14 cellular contexts compared by ENCODE assay signal in the genomic region with DNA sequence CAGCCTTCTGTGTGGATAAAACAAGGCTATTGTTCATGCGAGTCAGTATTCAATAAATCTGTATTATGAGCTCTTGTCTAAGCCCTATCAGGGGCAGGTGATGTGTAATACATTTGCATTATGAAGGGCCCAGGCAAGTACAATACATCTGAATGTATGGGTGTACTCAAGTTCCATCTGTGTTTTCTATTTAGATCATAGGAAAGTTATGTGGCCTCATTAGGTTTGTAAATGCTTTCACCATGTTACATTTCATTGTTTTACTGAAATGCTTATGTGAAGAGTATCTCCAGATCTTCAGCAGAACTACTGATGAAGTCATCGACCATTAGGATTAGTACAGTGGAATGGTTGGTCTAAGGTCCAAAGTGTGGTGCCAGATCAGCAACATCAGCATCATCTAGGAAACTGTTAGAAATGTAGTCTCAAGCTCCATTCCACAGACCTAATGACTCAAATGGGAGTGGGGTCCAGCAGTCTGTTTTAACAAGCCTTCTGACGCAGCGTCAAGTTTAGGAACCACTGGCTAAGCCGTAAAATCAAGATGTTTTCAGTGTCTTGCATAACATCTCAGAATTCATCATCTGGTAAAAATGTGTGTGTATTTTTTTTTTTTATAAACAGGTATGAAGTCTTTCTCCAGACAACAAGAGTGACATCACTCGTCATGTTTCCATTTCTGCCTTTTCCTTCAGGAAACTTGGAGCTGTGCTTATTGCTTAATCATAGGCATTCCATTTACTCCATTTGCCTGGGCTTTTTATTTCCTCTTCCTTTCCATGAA.
A peak's percentile ranks its signal among the peaks of the same experiment; 100 is the strongest.
DNase-seq lines count a peak whose midpoint lies in the region; ATAC-seq, FAIRE-seq and TF ChIP-seq lines count a peak whose summit lies in the region.
"Had no signal": no experiment of that assay in that cellular context is flagged by ENCODE, and none has a peak within 500 bp of the region (broad histone marks: within the 10 kb centered on the region; RNA-seq: fewer than 3 reads in every experiment).

No MANE protein-coding gene starts in this region.

- H3K79me2 ChIP-seq in astrocyte (ENCODE audit: insufficient read depth, low read length) = no peaks in the 10 kb centered on the region

- no peak overlapping the region for H2AFZ ChIP-seq in astrocyte (ENCODE audit: low read depth, low read length)

- ATAC-seq in mucosa of descending colon (peak; percentile 48), HG03442 (IDR thresholded peaks at IDR 0.05; ENCODE audit: unreplicated experiment) (no peak), left lung (no peak)
- ATAC-seq: natural killer cell treated with Interleukin-12 subunit alpha and Interleukin-12 subunit beta and Interleukin-15 and Interleukin-18, amount 100 ng/mL, for 72 hours had no signal

- H3K4me2 ChIP-seq in astrocyte (ENCODE audit: low read length) = peak overlapping the region; percentile 24

- CTCF ChIA-PET in CD8-positive, alpha-beta memory T cell (lab: Charles Lee) = no interaction called here

- H3K4me3 ChIP-seq in astrocyte (ENCODE audit: insufficient read depth, low read depth, low read length) (no peak overlapping the region), mucosa of descending colon (no peak overlapping the region), left lung (no peak overlapping the region)
- no peak overlapping the region for H3K4me3 ChIP-seq in CD8-positive, alpha-beta memory T cell (ENCODE audit: low read length)

- no peaks in the 10 kb centered on the region for H3K27me3 Mint-ChIP-seq in astrocyte (ENCODE audit: low read depth, unreplicated experiment)
- peaks cover 2 to 13% of the 10 kb centered on the region in 2 donors for H3K27me3 Mint-ChIP-seq in CD8-positive, alpha-beta memory T cell
- H3K27me3 Mint-ChIP-seq: natural killer cell treated with Interleukin-12 subunit alpha and Interleukin-12 subunit beta and Interleukin-15 and Interleukin-18, amount 100 ng/mL, for 72 hours had no signal

- no peak overlapping the region for H3K4me3 Mint-ChIP-seq in astrocyte (ENCODE audit: unreplicated experiment)
- H3K4me3 Mint-ChIP-seq in CD8-positive, alpha-beta memory T cell = no peak overlapping the region
- H3K4me3 Mint-ChIP-seq: CD14-positive monocyte; natural killer cell treated with Interleukin-12 subunit alpha and Interleukin-12 subunit beta and Interleukin-15 and Interleukin-18, amount 100 ng/mL, for 72 hours had no signal

- FAIRE-seq in astrocyte (lab: Jason Lieb, UNC) = no peak
- FAIRE-seq: kidney had no signal

- peaks cover 2% of the 10 kb centered on the region for H3K4me1 Mint-ChIP-seq in astrocyte (ENCODE audit: low read depth, unreplicated experiment)
- H3K4me1 Mint-ChIP-seq in CD8-positive, alpha-beta memory T cell = no peaks in the 10 kb centered on the region
- H3K4me1 Mint-ChIP-seq: CD14-positive monocyte had no signal

- H3K4me1 ChIP-seq in astrocyte (ENCODE audit: insufficient read depth, low read length) (no peaks in the 10 kb centered on the region), mucosa of descending colon (ENCODE audit: low read depth) (no peaks in the 10 kb centered on the region), left lung (no peaks in the 10 kb centered on the region)
- no peaks in the 10 kb centered on the region for H3K4me1 ChIP-seq in CD8-positive, alpha-beta memory T cell (ENCODE audit: insufficient read depth, low read length)

- no peaks in the 10 kb centered on the region for H3K36me3 ChIP-seq in astrocyte (ENCODE audit: insufficient read depth, low read length)
- H3K36me3 ChIP-seq in mucosa of descending colon (ENCODE audit: low read depth) = no peaks in the 10 kb centered on the region
- no peaks in the 10 kb centered on the region for H3K36me3 ChIP-seq in CD8-positive, alpha-beta memory T cell (ENCODE audit: insufficient read depth, low read length)
- H3K36me3 ChIP-seq in left lung = no peaks in the 10 kb centered on the region

- H3K9me3 ChIP-seq in astrocyte (ENCODE audit: insufficient read depth, low read depth, low read length) (no peaks in the 10 kb centered on the region), mucosa of descending colon (no peaks in the 10 kb centered on the region), left lung (peaks cover 0 to 3% of the 10 kb centered on the region in 2 donors)
- H3K9me3 ChIP-seq in CD8-positive, alpha-beta memory T cell (ENCODE audit: low read length) = no peaks in the 10 kb centered on the region

- DNase-seq in EL = peak; percentile 97
- DNase-seq in NCI-H1048 (lab: John Stamatoyannopoulos, UW) = peak; percentile 50
- DNase-seq in astrocyte (ENCODE audit: low read depth) = peak; percentile 94
- DNase-seq in mucosa of descending colon = no peak
- DNase-seq in SW480 (ENCODE audit: low spot score) = no peak
- no peak for DNase-seq in CD8-positive, alpha-beta memory T cell
- DNase-seq in left lung = no peak
- DNase-seq: activated CD4-positive, CD25-positive, alpha-beta regulatory T cell treated with anti-CD3 and anti-CD28 coated beads, Interleukin-2, amount 50 U/mL, for 72 hours; erythroblast; kidney; NCI-H2171 had no signal

- no peak overlapping the region for H3K27ac Mint-ChIP-seq in astrocyte (ENCODE audit: unreplicated experiment)
- no peak overlapping the region for H3K27ac Mint-ChIP-seq in CD8-positive, alpha-beta memory T cell
- H3K27ac Mint-ChIP-seq: CD14-positive monocyte; natural killer cell treated with Interleukin-12 subunit alpha and Interleukin-12 subunit beta and Interleukin-15 and Interleukin-18, amount 100 ng/mL, for 72 hours had no signal

- H3K27me3 ChIP-seq in astrocyte (ENCODE audit: insufficient read depth, low read length) (no peaks in the 10 kb centered on the region), left lung (peaks cover 0 to 28% of the 10 kb centered on the region in 2 donors)
- no peaks in the 10 kb centered on the region for H3K27me3 ChIP-seq in CD8-positive, alpha-beta memory T cell (ENCODE audit: insufficient read depth, low read length, poor library complexity, severe bottlenecking)

- H3K36me3 Mint-ChIP-seq in astrocyte (ENCODE audit: low read depth, unreplicated experiment) = no peaks in the 10 kb centered on the region
- no peaks in the 10 kb centered on the region for H3K36me3 Mint-ChIP-seq in CD8-positive, alpha-beta memory T cell
- H3K36me3 Mint-ChIP-seq: CD14-positive monocyte; natural killer cell treated with Interleukin-12 subunit alpha and Interleukin-12 subunit beta and Interleukin-15 and Interleukin-18, amount 100 ng/mL, for 72 hours had no signal

- peaks cover 6% of the 10 kb centered on the region for H3K9me3 Mint-ChIP-seq in astrocyte (ENCODE audit: unreplicated experiment)
- H3K9me3 Mint-ChIP-seq in CD8-positive, alpha-beta memory T cell = peaks cover 0 to 4% (median 0%) of the 10 kb centered on the region in 5 donors

- no peaks in the 10 kb centered on the region for H4K20me1 ChIP-seq in astrocyte (ENCODE audit: insufficient read depth, low read length)

- POLR2A ChIA-PET in CD8-positive, alpha-beta memory T cell (lab: Charles Lee) = no interaction called here

- intact Hi-C loops in mucosa of descending colon (cut with DNase I, micrococcal nuclease) = no loop called here
- intact Hi-C loops in left lung (cut with DNase I) = no loop called here

- no peak overlapping the region for H3K9ac ChIP-seq in astrocyte (ENCODE audit: low read length)

- TF ChIP-seq CTCF in astrocyte (IDR thresholded peaks at IDR 0.05; ENCODE audit: insufficient read depth, low read depth, low read length) (no peak), mucosa of descending colon (IDR thresholded peaks at IDR 0.05) (no peak), left lung (IDR thresholded peaks at IDR 0.05) (no peak)

- peak overlapping the region; percentile 22 for H3K27ac ChIP-seq in astrocyte (ENCODE audit: low read depth, low read length)
- H3K27ac ChIP-seq in CD8-positive, alpha-beta memory T cell (ENCODE audit: low read depth, low read length) = no peak overlapping the region
- H3K27ac ChIP-seq in left lung = no peak overlapping the region

Comparison
In these comparisons a context has a peak if more than half of its experiments do, and no peak if none do; other contexts are left out.
1. DNase-seq: peak in EL (single experiment), NCI-H1048 (single experiment) and astrocyte (single experiment); none in mucosa of descending colon (0 of 3), SW480 (single experiment), CD8-positive, alpha-beta memory T cell (0 of 5) and left lung (0 of 2).